8 cellular contexts compared by ENCODE assay signal in genomic region chr11:72081184-72081644, GRCh38. TPM values are rescaled to one million over a fixed set of nuclear protein-coding genes. Genes with fewer than 3 reads are reported as not detected.
DNase-seq lines count a peak whose midpoint lies in the region; ATAC-seq and TF ChIP-seq lines count a peak whose summit lies in the region.

No MANE protein-coding gene starts in this region.

- H3K9me3 ChIP-seq in GM23248 (ENCODE audit: low read depth) (no peaks in the 10 kb centered on the region), WERI-Rb-1 (ENCODE audit: severe bottlenecking) (no peaks in the 10 kb centered on the region)

- H3K4me2 ChIP-seq in GM23248 (ENCODE audit: unreplicated experiment) = peak overlapping the region; percentile 63

- H3K4me1 ChIP-seq in GM23248 (ENCODE audit: insufficient read depth) = peaks cover 12% of the 10 kb centered on the region

- peak overlapping the region; percentile 85 for H3K9ac ChIP-seq in GM23248

- no peaks in the 10 kb centered on the region for H3K27me3 ChIP-seq in GM23248 (replicated peaks; ENCODE audit: insufficient read depth)
- no peaks in the 10 kb centered on the region for H3K27me3 ChIP-seq in WERI-Rb-1 (ENCODE audit: insufficient read depth, low read depth, severe bottlenecking)

- no peaks in the 10 kb centered on the region for H4K20me1 ChIP-seq in GM23248 (ENCODE audit: insufficient read depth)

- H3K27ac ChIP-seq in GM23248 (peak overlapping the region; percentile 87), WERI-Rb-1 (peak overlapping the region; percentile 96)

- peaks cover 40% of the 10 kb centered on the region for H3K79me2 ChIP-seq in GM23248 (ENCODE audit: insufficient read depth)

- H3K9me2 ChIP-seq in GM23248 (ENCODE audit: insufficient read depth) = no peaks in the 10 kb centered on the region

- 61% methylated on average over 21 of the region's 21 CpGs for WGBS in GM23248 (ENCODE audit: low coverage in 1 of 2, low lambda C conversion rate in 2 of 2, missing lambda C conversion rate in 2 of 2), 2 experiments

- H3K36me3 ChIP-seq in GM23248 (ENCODE audit: low read depth) (no peaks in the 10 kb centered on the region), WERI-Rb-1 (peaks cover 7% of the 10 kb centered on the region)

- peaks cover 38% of the 10 kb centered on the region for H3F3A ChIP-seq in GM23248 (ENCODE audit: insufficient read depth)

- DNase-seq in GM23248 (no peak), WERI-Rb-1 (no peak), foreskin fibroblast (no peak), skeletal muscle cell (ENCODE audit: low read depth) (no peak), NCI-H2029 (lab: John Stamatoyannopoulos, UW) (no peak), NCI-H2081 (lab: John Stamatoyannopoulos, UW) (no peak), GM20000 (ENCODE audit: low spot score) (no peak)

- no peak for ATAC-seq in HG03469 (IDR thresholded peaks at IDR 0.05; ENCODE audit: unreplicated experiment)

- H3K4me3 ChIP-seq in GM23248 (peak overlapping the region; percentile 73), WERI-Rb-1 (ENCODE audit: low read depth, low read length) (peak overlapping the region; percentile 9; the same call in 1 of the 2 replicates), foreskin fibroblast (ENCODE audit: low read depth in 1 of 2, low read length in 2 of 2) (peak overlapping the region; percentile 81 to 82), skeletal muscle cell (ENCODE audit: low read depth, low read length) (peak overlapping the region; percentile 81)

- in situ Hi-C loops in GM23248 (cut with MboI) = no loop called here

- no peak for TF ChIP-seq CTCF in WERI-Rb-1 (IDR thresholded peaks at IDR 0.05; ENCODE audit: low read depth, low read length)
- no peak for TF ChIP-seq CTCF in foreskin fibroblast (IDR thresholded peaks at IDR 0.05; ENCODE audit: low read depth, low read length)
- no peak for TF ChIP-seq CTCF in GM20000 (IDR thresholded peaks at IDR 0.05; ENCODE audit: extremely low read depth, missing control alignments)

- peak overlapping the region; percentile 85 for H2AFZ ChIP-seq in GM23248

RNA-seq across cellular contexts. Expression of gene LRRC51, which starts 0.6 kb away (rescaled TPM):
- 7.1 and 7.8 TPM in 2 replicates for total RNA-seq in GM23248 (2014; rRNA removed; shearing (Covaris generic))
- polyA plus RNA-seq in GM23248 (2016; fragmentation: Nextera tagmentation; extraction: Ambion mirVana) = 7.5 and 9.4 TPM in 2 replicates

RNA-seq across cellular contexts. Expression of gene NUMA1, which starts 0.9 kb away (rescaled TPM):
- 124 and 149 TPM in 2 replicates for total RNA-seq in GM23248 (2014; rRNA removed; shearing (Covaris generic))
- polyA plus RNA-seq in GM23248 (2016; fragmentation: Nextera tagmentation; extraction: Ambion mirVana) = 48.7 and 51.5 TPM in 2 replicates

RNA-seq across cellular contexts. Expression of gene LAMTOR1, which starts 21.9 kb away (rescaled TPM):
- total RNA-seq in GM23248 (2014; rRNA removed; shearing (Covaris generic)) = 122 and 132 TPM in 2 replicates
- polyA plus RNA-seq in GM23248 (2016; fragmentation: Nextera tagmentation; extraction: Ambion mirVana) = 142 and 145 TPM in 2 replicates

RNA-seq across cellular contexts. Expression of gene TOMT, which starts 24.5 kb away (rescaled TPM):
- not detected in 2 replicates for total RNA-seq in GM23248 (2014; rRNA removed; shearing (Covaris generic))
- polyA plus RNA-seq in GM23248 (2016; fragmentation: Nextera tagmentation; extraction: Ambion mirVana) = not detected in 2 replicates

RNA-seq across cellular contexts. Expression of gene ANAPC15, which starts 31.3 kb away (rescaled TPM):
- total RNA-seq in GM23248 (2014; rRNA removed; shearing (Covaris generic)) = 38.7 TPM in 2 replicates
- 57.5 and 62.4 TPM in 2 replicates for polyA plus RNA-seq in GM23248 (2016; fragmentation: Nextera tagmentation; extraction: Ambion mirVana)

Comparison
In these comparisons a context has a peak if more than half of its experiments do, and no peak if none do; other contexts are left out.
1. H3K4me3 ChIP-seq: peak in every context shown above with its lines; median percentile 82 in foreskin fibroblast; 81 in skeletal muscle cell; 73 in GM23248; 9 in WERI-Rb-1.